Comparison of ENCODE assay signal across 9 cellular contexts in genomic region chr16:73056911-73057310, GRCh38. TPM values are rescaled to one million over a fixed set of nuclear protein-coding genes. Genes with fewer than 3 reads are reported as not detected.
A peak's percentile ranks its signal among the peaks of the same experiment; 100 is the strongest.
DNase-seq lines count a peak whose midpoint lies in the region; ATAC-seq lines count a peak whose summit lies in the region.
"Had no signal": no experiment of that assay in that cellular context is flagged by ENCODE, and none has a peak within 500 bp of the region (broad histone marks: within the 10 kb centered on the region; RNA-seq: fewer than 3 reads in every experiment).

No MANE protein-coding gene starts in this region.

- no peaks in the 10 kb centered on the region for H3K9me3 Mint-ChIP-seq in T-helper 1 cell treated with Interleukin-12 subunit alpha and Interleukin-12 subunit beta and Interleukin-4 antibody, amounts not matched to agents 30 μg/mL and 1 μg/mL, for 36 hours
- H3K9me3 Mint-ChIP-seq in activated CD4-positive, alpha-beta memory T cell treated with anti-CD3 and anti-CD28 coated beads for 36 hours = no peaks in the 10 kb centered on the region

- H3K4me1 ChIP-seq in subcutaneous abdominal adipose tissue (ENCODE audit: control insufficient read depth in 5 of 5, insufficient read depth in 5 of 5, low read length in 5 of 5) = peaks cover 7 to 48% (median 44%) of the 10 kb centered on the region in 5 donors

- DNase-seq in T-helper 1 cell = no peak
- DNase-seq in activated CD4-positive, alpha-beta memory T cell treated with anti-CD3 and anti-CD28 coated beads for 36 hours = no peak
- DNase-seq in stimulated activated CD4-positive, alpha-beta T cell treated with anti-CD3 and anti-CD28 coated beads, Interleukin-15, amount 100 ng/mL, for 24 hours = no peak
- DNase-seq: NCI-H2029 had no signal

- intact Hi-C loops in activated CD4-positive, alpha-beta memory T cell treated with anti-CD3 and anti-CD28 coated beads for 36 hours (cut with micrococcal nuclease) = no loop called here

- H3K4me3 ChIP-seq in iPS-18c (ENCODE audit: insufficient read depth, low read depth, low read length) = peak overlapping the region; percentile 46; the same call in 1 of the 2 replicates
- H3K4me3 ChIP-seq in subcutaneous abdominal adipose tissue (ENCODE audit: low read depth in 1 of 5, low read length in 5 of 5) = peak overlapping the region; percentile 44 to 71 (median 66)

- H3K9ac ChIP-seq in subcutaneous abdominal adipose tissue (ENCODE audit: low read length in 5 of 5) = peak overlapping the region in 3 of 5 donors; percentile 3 to 54 (median 46)

- peaks cover 0 to 2% (median 0%) of the 10 kb centered on the region in 5 donors for H3K27me3 ChIP-seq in subcutaneous abdominal adipose tissue (ENCODE audit: control insufficient read depth in 5 of 5, insufficient read depth in 4 of 5, low read length in 5 of 5)

- POLR2A ChIA-PET in activated CD4-positive, alpha-beta memory T cell treated with anti-CD3 and anti-CD28 coated beads for 36 hours (lab: Charles Lee) = no interaction called here

- H3K27me3 Mint-ChIP-seq in T-helper 1 cell treated with Interleukin-12 subunit alpha and Interleukin-12 subunit beta and Interleukin-4 antibody, amounts not matched to agents 30 μg/mL and 1 μg/mL, for 36 hours (ENCODE audit: low read depth) = peaks cover 32% of the 10 kb centered on the region
- peaks cover 54% of the 10 kb centered on the region for H3K27me3 Mint-ChIP-seq in activated CD4-positive, alpha-beta memory T cell treated with anti-CD3 and anti-CD28 coated beads for 36 hours

- H3K36me3 Mint-ChIP-seq in T-helper 1 cell treated with Interleukin-12 subunit alpha and Interleukin-12 subunit beta and Interleukin-4 antibody, amounts not matched to agents 30 μg/mL and 1 μg/mL, for 36 hours (ENCODE audit: low read depth) = peaks cover 2% of the 10 kb centered on the region
- H3K36me3 Mint-ChIP-seq in activated CD4-positive, alpha-beta memory T cell treated with anti-CD3 and anti-CD28 coated beads for 36 hours = peaks cover 2% of the 10 kb centered on the region

- CTCF ChIA-PET in activated CD4-positive, alpha-beta memory T cell treated with anti-CD3 and anti-CD28 coated beads for 36 hours (lab: Charles Lee) = no interaction called here

- H3K4me3 Mint-ChIP-seq in T-helper 1 cell treated with Interleukin-12 subunit alpha and Interleukin-12 subunit beta and Interleukin-4 antibody, amounts not matched to agents 30 μg/mL and 1 μg/mL, for 36 hours = peak overlapping the region; percentile 93
- peak overlapping the region; percentile 72 for H3K4me3 Mint-ChIP-seq in activated CD4-positive, alpha-beta memory T cell treated with anti-CD3 and anti-CD28 coated beads for 36 hours

- no peaks in the 10 kb centered on the region for H3K36me3 ChIP-seq in subcutaneous abdominal adipose tissue (ENCODE audit: control insufficient read depth in 5 of 5, insufficient read depth in 5 of 5, low read length in 5 of 5)

- no peak overlapping the region for H3K27ac Mint-ChIP-seq in T-helper 1 cell treated with Interleukin-12 subunit alpha and Interleukin-12 subunit beta and Interleukin-4 antibody, amounts not matched to agents 30 μg/mL and 1 μg/mL, for 36 hours
- H3K27ac Mint-ChIP-seq in activated CD4-positive, alpha-beta memory T cell treated with anti-CD3 and anti-CD28 coated beads for 36 hours = no peak overlapping the region

- peak overlapping the region; percentile 77 for H3K27ac ChIP-seq in subcutaneous abdominal adipose tissue (ENCODE audit: low read depth, low read length)

- no peaks in the 10 kb centered on the region for H3K9me3 ChIP-seq in iPS-18c (ENCODE audit: control insufficient read depth, insufficient read depth, low read length)
- H3K9me3 ChIP-seq in subcutaneous abdominal adipose tissue (ENCODE audit: control insufficient read depth in 5 of 5, low read length in 5 of 5) = no peaks in the 10 kb centered on the region

- ATAC-seq in HG03342 (IDR thresholded peaks at IDR 0.05; ENCODE audit: unreplicated experiment) = no peak
- no peak for ATAC-seq in HG03378 (IDR thresholded peaks at IDR 0.05; ENCODE audit: unreplicated experiment)

- peaks cover 12% of the 10 kb centered on the region for H3K4me1 Mint-ChIP-seq in T-helper 1 cell treated with Interleukin-12 subunit alpha and Interleukin-12 subunit beta and Interleukin-4 antibody, amounts not matched to agents 30 μg/mL and 1 μg/mL, for 36 hours (ENCODE audit: low read depth)
- H3K4me1 Mint-ChIP-seq in activated CD4-positive, alpha-beta memory T cell treated with anti-CD3 and anti-CD28 coated beads for 36 hours (ENCODE audit: low read depth) = peaks cover 8% of the 10 kb centered on the region

RNA-seq across cellular contexts. Expression of gene ZFHX3, which starts 9.0 kb away (rescaled TPM):
- total RNA-seq in activated CD4-positive, alpha-beta memory T cell treated with anti-CD3 and anti-CD28 coated beads for 36 hours = under 1 TPM; 0.21 to 0.68 TPM
